8 cellular contexts compared by ENCODE assay signal in the genomic region with DNA sequence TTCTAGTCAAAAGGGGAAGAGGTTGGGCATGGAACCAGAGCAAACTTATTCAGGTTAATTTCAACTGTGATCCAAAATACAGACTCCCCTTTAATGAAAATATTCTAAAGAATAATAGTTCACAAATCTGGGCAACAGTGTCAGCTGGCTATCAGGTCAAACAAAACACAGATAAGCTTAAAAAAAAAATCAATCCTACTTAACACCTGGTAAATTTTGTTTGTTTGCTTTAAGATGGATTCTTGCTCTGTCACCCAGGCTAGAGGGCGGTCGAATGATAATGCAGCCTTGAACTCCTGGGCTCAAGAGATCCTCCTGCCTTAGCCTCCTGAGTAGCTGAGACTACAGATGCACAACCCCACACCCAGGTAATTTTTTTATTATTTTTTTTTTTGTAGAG.
"Had no signal": no experiment of that assay in that cellular context is flagged by ENCODE, and none has a peak within 500 bp of the region (broad histone marks: within the 10 kb centered on the region; RNA-seq: fewer than 3 reads in every experiment).

No MANE protein-coding gene starts in this region.

- H3K27ac Mint-ChIP-seq: IgD-negative memory B cell had no signal

- FAIRE-seq: HTR-8/SVneo, K562 had no signal

- ATAC-seq: K562 had no signal

- H3K4me1 Mint-ChIP-seq: IgD-negative memory B cell had no signal

- H3K4me2 ChIP-seq: KMS-11 had no signal

- DNase-seq: IMR-90, KBM-7, KG1 had no signal

- H3K27me3 Mint-ChIP-seq: IgD-negative memory B cell had no signal

- H3K9ac ChIP-seq: KMS-11 had no signal

- H3K4me3 Mint-ChIP-seq: IgD-negative memory B cell had no signal

- H3K27ac ChIP-seq: HL-60, KMS-11 had no signal

- H3K9me3 Mint-ChIP-seq: IgD-negative memory B cell had no signal

- H3K4me3 ChIP-seq: K562 had no signal
